ENCODE assay signal across 1 cellular context in genomic region chr18:66682855-66683322, GRCh38.
TF ChIP-seq lines count a peak whose summit lies in the region.

No MANE protein-coding gene starts in this region.

TF ChIP-seq in HepG2, 621 proteins besides CTCF, POLR2A, EP300 and RAD21 (continued from another document):
- TF ChIP-seq, protein P1, sequence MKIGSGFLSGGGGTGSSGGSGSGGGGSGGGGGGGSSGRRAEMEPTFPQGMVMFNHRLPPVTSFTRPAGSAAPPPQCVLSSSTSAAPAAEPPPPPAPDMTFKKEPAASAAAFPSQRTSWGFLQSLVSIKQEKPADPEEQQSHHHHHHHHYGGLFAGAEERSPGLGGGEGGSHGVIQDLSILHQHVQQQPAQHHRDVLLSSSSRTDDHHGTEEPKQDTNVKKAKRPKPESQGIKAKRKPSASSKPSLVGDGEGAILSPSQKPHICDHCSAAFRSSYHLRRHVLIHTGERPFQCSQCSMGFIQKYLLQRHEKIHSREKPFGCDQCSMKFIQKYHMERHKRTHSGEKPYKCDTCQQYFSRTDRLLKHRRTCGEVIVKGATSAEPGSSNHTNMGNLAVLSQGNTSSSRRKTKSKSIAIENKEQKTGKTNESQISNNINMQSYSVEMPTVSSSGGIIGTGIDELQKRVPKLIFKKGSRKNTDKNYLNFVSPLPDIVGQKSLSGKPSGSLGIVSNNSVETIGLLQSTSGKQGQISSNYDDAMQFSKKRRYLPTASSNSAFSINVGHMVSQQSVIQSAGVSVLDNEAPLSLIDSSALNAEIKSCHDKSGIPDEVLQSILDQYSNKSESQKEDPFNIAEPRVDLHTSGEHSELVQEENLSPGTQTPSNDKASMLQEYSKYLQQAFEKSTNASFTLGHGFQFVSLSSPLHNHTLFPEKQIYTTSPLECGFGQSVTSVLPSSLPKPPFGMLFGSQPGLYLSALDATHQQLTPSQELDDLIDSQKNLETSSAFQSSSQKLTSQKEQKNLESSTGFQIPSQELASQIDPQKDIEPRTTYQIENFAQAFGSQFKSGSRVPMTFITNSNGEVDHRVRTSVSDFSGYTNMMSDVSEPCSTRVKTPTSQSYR (CRISPR knock-in tag; IDR thresholded peaks at IDR 0.05; ENCODE audit: borderline replicate concordance): no peak
- TF ChIP-seq FOSL2 (CRISPR knock-in tag; IDR thresholded peaks at IDR 0.05) (no peak), POLR2G (IDR thresholded peaks at IDR 0.05; ENCODE audit: low read depth, low read length) (no peak), SP1 (IDR thresholded peaks at IDR 0.05) (no peak), SP1 (CRISPR knock-in tag; IDR thresholded peaks at IDR 0.05) (no peak), RBFOX2 (IDR thresholded peaks at IDR 0.05; ENCODE audit: low read depth, low read length) (no peak), WIZ (CRISPR knock-in tag; IDR thresholded peaks at IDR 0.05) (no peak), MAFK (conservative IDR thresholded peaks at IDR 0.05 in 1 of 2, IDR thresholded peaks at IDR 0.05 in 1 of 2; ENCODE audit: low read length in 2 of 2) (no peak), BHLHE40 (IDR thresholded peaks at IDR 0.05; ENCODE audit: low read length) (no peak), MTA1 (CRISPR knock-in tag; IDR thresholded peaks at IDR 0.05; ENCODE audit: borderline replicate concordance) (no peak), HNF4G (IDR thresholded peaks at IDR 0.05; ENCODE audit: borderline replicate concordance, low read depth, low read length) (no peak), HNF4G (CRISPR knock-in tag; IDR thresholded peaks at IDR 0.05; ENCODE audit: borderline replicate concordance, low read depth) (no peak), RORA (CRISPR knock-in tag; IDR thresholded peaks at IDR 0.05) (no peak), RFXANK (CRISPR knock-in tag; IDR thresholded peaks at IDR 0.05) (no peak)
